Comparison of ENCODE assay signal across 8 cellular contexts in the genomic region with DNA sequence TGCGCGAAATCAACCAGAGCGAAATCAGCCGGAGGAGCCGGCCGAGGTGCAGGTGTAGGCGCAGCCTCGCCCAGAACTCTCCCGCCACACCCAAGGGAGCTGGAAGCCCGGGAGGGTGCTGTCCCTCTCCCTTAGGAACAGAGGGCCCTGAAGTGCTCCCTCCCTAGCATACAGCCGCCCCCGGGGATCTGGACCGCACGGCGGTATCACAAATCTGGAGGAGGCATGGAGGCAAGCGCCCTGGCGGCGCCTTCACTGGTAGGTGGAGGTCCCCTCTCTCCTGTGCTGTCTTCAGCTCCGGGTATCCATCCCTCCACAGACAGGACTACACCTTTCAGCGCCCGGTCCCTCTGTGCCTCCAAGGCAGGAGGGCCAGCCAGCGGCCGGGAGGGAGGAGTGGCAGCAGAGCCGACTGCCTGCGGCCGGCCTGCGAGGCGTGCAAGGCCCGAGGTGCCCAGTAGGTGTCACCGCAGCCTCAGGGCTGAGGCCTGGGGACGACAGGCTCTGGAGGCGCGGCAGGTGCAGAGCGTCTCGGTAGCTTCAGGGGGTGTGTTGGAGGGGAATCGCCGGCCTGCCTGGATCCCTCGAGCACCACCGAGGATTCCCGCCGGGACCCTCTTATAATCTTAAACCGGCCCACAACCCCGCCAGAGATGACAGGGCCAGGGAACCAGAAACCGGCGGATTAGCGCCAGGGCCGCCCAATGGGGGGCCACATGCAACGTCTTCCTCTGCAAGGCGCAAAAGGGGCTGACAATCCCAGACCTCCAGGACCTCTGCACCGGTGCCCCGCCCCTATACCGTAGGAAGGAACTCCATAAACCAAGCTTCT. TPM values are rescaled to one million over a fixed set of nuclear protein-coding genes. Genes with fewer than 3 reads are reported as not detected.
DNase-seq lines count a peak whose midpoint lies in the region; ATAC-seq and TF ChIP-seq lines count a peak whose summit lies in the region.

No MANE protein-coding gene starts in this region.

- no peaks in the 10 kb centered on the region for H3K9me3 ChIP-seq in iPS-15b (ENCODE audit: control insufficient read depth, insufficient read depth, low read length)
- H3K9me3 ChIP-seq in skeletal muscle satellite cell (replicated peaks; ENCODE audit: low read length): no peaks in the 10 kb centered on the region

- peak; percentile 94 for TF ChIP-seq CTCF in GM06990 (IDR thresholded peaks at IDR 0.05; ENCODE audit: insufficient read depth, low read length, poor library complexity, severe bottlenecking)
- peak; percentile 82 for TF ChIP-seq CTCF in astrocyte of the cerebellum (IDR thresholded peaks at IDR 0.05; ENCODE audit: low read depth, low read length, missing control alignments)

- H3K4me1 ChIP-seq in iPS-15b (ENCODE audit: control insufficient read depth, insufficient read depth, low read length): peaks cover 5% of the 10 kb centered on the region
- H3K4me1 ChIP-seq in skeletal muscle satellite cell (ENCODE audit: control insufficient read depth, insufficient read depth, low read length): peaks cover 26% of the 10 kb centered on the region

- no peak for ATAC-seq in HG02970 (IDR thresholded peaks at IDR 0.05; ENCODE audit: low FRiP score, unreplicated experiment)

- CTCF ChIA-PET in HEK293T (lab: Yijun Ruan, JAX): interaction anchor here (0.6 to 3.0 kb wide), 14 partner anchors 10 to 179 kb away, joined by 3 to 15 read pairs (median 4); no protein-coding TSS in a partner anchor

- peak overlapping the region; percentile 74 for H3K4me2 ChIP-seq in skeletal muscle satellite cell (ENCODE audit: low read length)

- DNase-seq in GM06990 (ENCODE audit: extremely low read depth, insufficient read length) (peak; percentile 76), HEK293T (ENCODE audit: extremely low spot score) (peak; percentile 85), NCI-H1092 (lab: John Stamatoyannopoulos, UW) (peak; percentile 49), T1000 (lab: John Stamatoyannopoulos, UW) (peak; percentile 24), astrocyte of the cerebellum (ENCODE audit: low read depth) (no peak)

- H3K4me3 ChIP-seq in GM06990 (replicated peaks; ENCODE audit: low read depth, low read length) (peak overlapping the region; percentile 17), astrocyte of the cerebellum (ENCODE audit: low read depth, low read length) (no peak overlapping the region), iPS-15b (ENCODE audit: low read depth, low read length) (peak overlapping the region; percentile 46), skeletal muscle satellite cell (ENCODE audit: low read length) (peak overlapping the region; percentile 41)

- H3K27me3 ChIP-seq in GM06990 (replicated peaks; ENCODE audit: control insufficient read depth, insufficient read depth, low read length) (no peaks in the 10 kb centered on the region; the same call in none of the 2 replicates), iPS-15b (ENCODE audit: control insufficient read depth, insufficient read depth, low read length) (peaks cover 85% of the 10 kb centered on the region), skeletal muscle satellite cell (ENCODE audit: control insufficient read depth, insufficient read depth, low read length) (peaks cover 87% of the 10 kb centered on the region)

- no peaks in the 10 kb centered on the region for H3K36me3 ChIP-seq in GM06990 (ENCODE audit: control insufficient read depth, insufficient read depth, low read length)
- no peaks in the 10 kb centered on the region for H3K36me3 ChIP-seq in iPS-15b (ENCODE audit: control insufficient read depth, insufficient read depth, low read length)
- no peaks in the 10 kb centered on the region for H3K36me3 ChIP-seq in skeletal muscle satellite cell (ENCODE audit: insufficient read depth, low read length)

- in situ Hi-C loops in astrocyte of the cerebellum (cut with HindIII; ENCODE audit: low sequenced_read_pairs): no loop called here

- POLR2A ChIA-PET in HEK293T (lab: Yijun Ruan, JAX): no interaction called here

- H3K9ac ChIP-seq in iPS-15b (ENCODE audit: low read depth, low read length) (no peak overlapping the region), skeletal muscle satellite cell (ENCODE audit: low read depth, low read length) (no peak overlapping the region)

TF ChIP-seq in HEK293T, 16 proteins besides CTCF, POLR2A, EP300 and RAD21:
- no peak for TF ChIP-seq SP1 (IDR thresholded peaks at IDR 0.05)
- no peak for TF ChIP-seq LEF1 (IDR thresholded peaks at IDR 0.05; ENCODE audit: borderline replicate concordance)
- TF ChIP-seq ELF4 (IDR thresholded peaks at IDR 0.05): no peak
- TF ChIP-seq FOXK2 (IDR thresholded peaks at IDR 0.05): no peak
- TF ChIP-seq ARNT (IDR thresholded peaks at IDR 0.05): no peak
- TF ChIP-seq FOXA1 (IDR thresholded peaks at IDR 0.05): no peak
- TF ChIP-seq FOXM1 (IDR thresholded peaks at IDR 0.05; ENCODE audit: borderline replicate concordance): no peak
- TF ChIP-seq BHLHE40 (IDR thresholded peaks at IDR 0.05; ENCODE audit: borderline replicate concordance): no peak
- no peak for TF ChIP-seq SUZ12 (IDR thresholded peaks at IDR 0.05)
- TF ChIP-seq TARDBP (IDR thresholded peaks at IDR 0.05): no peak
- TF ChIP-seq ZNF384 (IDR thresholded peaks at IDR 0.05): no peak
- no peak for TF ChIP-seq CTBP1 (IDR thresholded peaks at IDR 0.05; ENCODE audit: borderline replicate concordance)
- TF ChIP-seq, protein P1, sequence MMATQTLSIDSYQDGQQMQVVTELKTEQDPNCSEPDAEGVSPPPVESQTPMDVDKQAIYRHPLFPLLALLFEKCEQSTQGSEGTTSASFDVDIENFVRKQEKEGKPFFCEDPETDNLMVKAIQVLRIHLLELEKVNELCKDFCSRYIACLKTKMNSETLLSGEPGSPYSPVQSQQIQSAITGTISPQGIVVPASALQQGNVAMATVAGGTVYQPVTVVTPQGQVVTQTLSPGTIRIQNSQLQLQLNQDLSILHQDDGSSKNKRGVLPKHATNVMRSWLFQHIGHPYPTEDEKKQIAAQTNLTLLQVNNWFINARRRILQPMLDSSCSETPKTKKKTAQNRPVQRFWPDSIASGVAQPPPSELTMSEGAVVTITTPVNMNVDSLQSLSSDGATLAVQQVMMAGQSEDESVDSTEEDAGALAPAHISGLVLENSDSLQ (IDR thresholded peaks at IDR 0.05): no peak
- no peak for TF ChIP-seq HDGF (IDR thresholded peaks at IDR 0.05; ENCODE audit: borderline replicate concordance)
- TF ChIP-seq NFRKB (IDR thresholded peaks at IDR 0.05): no peak
- TF ChIP-seq L3MBTL2 (conservative IDR thresholded peaks at IDR 0.05): no peak

RNA-seq across cellular contexts. Expression of a gene that starts 2.8 kb away (rescaled TPM):
- under 0.01 and 0.25 TPM in 2 replicates for total RNA-seq in skeletal muscle satellite cell (2012; rRNA removed)

RNA-seq across cellular contexts. Expression of a gene that starts 16.6 kb away (rescaled TPM):
- under 0.01 TPM in 1 of 2 replicates, not detected in the other for total RNA-seq in skeletal muscle satellite cell (2012; rRNA removed)
